Comparison of ENCODE assay signal across 9 cellular contexts in the genomic region with DNA sequence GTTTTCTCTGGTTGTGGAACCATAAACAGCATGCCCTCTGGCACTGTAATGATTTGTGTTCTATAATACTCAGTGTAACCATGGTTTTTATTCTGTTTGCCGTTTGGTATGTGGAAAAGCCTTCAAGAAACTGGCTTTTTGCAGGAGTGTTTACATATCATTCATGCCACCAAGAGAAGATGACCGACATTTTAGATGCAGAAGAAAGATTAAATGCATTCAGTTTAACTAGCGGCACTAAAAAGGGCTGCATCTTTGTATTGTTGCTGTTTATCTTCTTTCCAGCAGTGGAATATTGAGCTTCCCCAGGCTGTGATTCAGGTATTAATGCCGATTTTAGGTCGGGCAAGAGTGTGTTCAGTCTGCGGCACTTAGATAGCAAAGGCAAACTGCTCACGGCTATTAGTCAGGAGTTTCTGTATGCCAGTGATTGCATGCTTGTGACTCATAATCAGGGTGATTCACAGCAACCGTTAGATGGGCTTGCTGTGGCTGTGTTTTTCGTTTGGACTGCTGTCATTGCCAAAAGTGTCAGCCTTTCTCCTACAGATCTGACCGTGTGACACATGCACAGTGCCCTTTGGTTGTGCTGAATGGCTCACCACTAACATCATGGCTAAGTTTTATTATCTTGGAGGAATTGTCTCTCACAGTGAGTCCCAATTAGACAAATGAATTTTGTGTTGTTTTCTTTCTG.
A peak's percentile ranks its signal among the peaks of the same experiment; 100 is the strongest.
DNase-seq lines count a peak whose midpoint lies in the region; ATAC-seq and TF ChIP-seq lines count a peak whose summit lies in the region.
"Had no signal": no experiment of that assay in that cellular context is flagged by ENCODE, and none has a peak within 500 bp of the region (broad histone marks: within the 10 kb centered on the region; RNA-seq: fewer than 3 reads in every experiment).

No MANE protein-coding gene starts in this region.

- H3K4me1 Mint-ChIP-seq in stimulated activated naive B cell treated with anti-CD40 and anti-IgM and Interleukin-4, amounts not matched to agents 10 μg/mL and 1 μg/mL and 100 μg/mL, for 72 hours: no peaks in the 10 kb centered on the region
- H3K4me1 Mint-ChIP-seq: nephron had no signal

- in situ Hi-C loops in GM23248 (cut with MboI): no loop called here
- in situ Hi-C loops in transverse colon (cut with MboI; ENCODE audit: low pct_ligation_motif_present in 1 of 4, low pct_unique_long_range_greater_than_20kb in 1 of 4, low sequenced_read_pairs in 3 of 4): no loop called here

- no peaks in the 10 kb centered on the region for H3K27me3 Mint-ChIP-seq in stimulated activated naive B cell treated with anti-CD40 and anti-IgM and Interleukin-4, amounts not matched to agents 10 μg/mL and 1 μg/mL and 100 μg/mL, for 72 hours

- intact Hi-C loops in colonic mucosa (cut with DNase I): no loop called here
- intact Hi-C loops in transverse colon (cut with DNase I; ENCODE audit: low total_unique reads): no loop called here

- H3K36me3 Mint-ChIP-seq in stimulated activated naive B cell treated with anti-CD40 and anti-IgM and Interleukin-4, amounts not matched to agents 10 μg/mL and 1 μg/mL and 100 μg/mL, for 72 hours: no peaks in the 10 kb centered on the region

- H3K9me3 Mint-ChIP-seq in stimulated activated naive B cell treated with anti-CD40 and anti-IgM and Interleukin-4, amounts not matched to agents 10 μg/mL and 1 μg/mL and 100 μg/mL, for 72 hours: no peaks in the 10 kb centered on the region

- no peak for TF ChIP-seq POLR2A in transverse colon (IDR thresholded peaks at IDR 0.05)

- H3K4me3 ChIP-seq in GM23248: peak overlapping the region; percentile 62
- H3K4me3 ChIP-seq in RWPE2 (ENCODE audit: severe bottlenecking): no peak overlapping the region
- no peak overlapping the region for H3K4me3 ChIP-seq in colonic mucosa
- H3K4me3 ChIP-seq in mesodermal cell (ENCODE audit: extremely low read depth, insufficient read depth, low read length, poor library complexity, severe bottlenecking): no peak overlapping the region
- no peak overlapping the region for H3K4me3 ChIP-seq in transverse colon

- peak overlapping the region; percentile 72 for H3K27ac ChIP-seq in GM23248
- no peak overlapping the region for H3K27ac ChIP-seq in RWPE2 (ENCODE audit: poor library complexity, severe bottlenecking)
- H3K27ac ChIP-seq in colonic mucosa: no peak overlapping the region
- peak overlapping the region; percentile 86 for H3K27ac ChIP-seq in mesodermal cell (ENCODE audit: low read depth, low read length, severe bottlenecking)
- peak overlapping the region; percentile 32 to 42 (median 40) for H3K27ac ChIP-seq in transverse colon

- 8% methylated on average over 10 of the region's 10 CpGs for WGBS in GM23248 (ENCODE audit: low coverage in 1 of 2, low lambda C conversion rate in 2 of 2, missing lambda C conversion rate in 2 of 2), 2 experiments
- 53 to 73% methylated on average over 5 of the region's 10 CpGs for WGBS in mesodermal cell (ENCODE audit: insufficient coverage in 2 of 2), 2 experiments
- 65% methylated on average over 10 of the region's 10 CpGs; no CpG with 5 or more reads in 1 of the 2 donors for WGBS in transverse colon (ENCODE audit: low coverage in 1 of 2), 2 donors

- H2AFZ ChIP-seq in GM23248: peak overlapping the region; percentile 64

- H3K4me3 Mint-ChIP-seq in stimulated activated naive B cell treated with anti-CD40 and anti-IgM and Interleukin-4, amounts not matched to agents 10 μg/mL and 1 μg/mL and 100 μg/mL, for 72 hours: no peak overlapping the region
- H3K4me3 Mint-ChIP-seq: nephron had no signal

- TF ChIP-seq EP300 in transverse colon (IDR thresholded peaks at IDR 0.05; ENCODE audit: low read depth): no peak

- peaks cover 16% of the 10 kb centered on the region; the same call in 1 of the 2 replicates for H3F3A ChIP-seq in GM23248 (ENCODE audit: insufficient read depth)

- no peaks in the 10 kb centered on the region for H3K79me2 ChIP-seq in GM23248 (ENCODE audit: insufficient read depth)

- no peaks in the 10 kb centered on the region for H4K20me1 ChIP-seq in GM23248 (ENCODE audit: insufficient read depth)

- TF ChIP-seq CTCF in RWPE2 (IDR thresholded peaks at IDR 0.05; ENCODE audit: poor library complexity, severe bottlenecking): no peak
- TF ChIP-seq CTCF in colonic mucosa (IDR thresholded peaks at IDR 0.05): no peak
- TF ChIP-seq CTCF in transverse colon (IDR thresholded peaks at IDR 0.05): no peak

- peak; percentile 97 for DNase-seq in GM23248
- DNase-seq in RWPE2 (ENCODE audit: low spot score): peak; percentile 49
- peak; percentile 22 for DNase-seq in colonic mucosa
- DNase-seq in transverse colon: peak; percentile 13
- DNase-seq in stimulated activated naive B cell treated with anti-CD40 and anti-IgM and Interleukin-4, amounts not matched to agents 10 μg/mL and 1 μg/mL and 100 μg/mL, for 72 hours: no peak
- DNase-seq in NCI-H2196 (lab: John Stamatoyannopoulos, UW; ENCODE audit: unreplicated experiment): no peak

- H3K27me3 ChIP-seq in GM23248 (replicated peaks; ENCODE audit: insufficient read depth): no peaks in the 10 kb centered on the region
- no peaks in the 10 kb centered on the region for H3K27me3 ChIP-seq in RWPE2 (ENCODE audit: insufficient read depth, poor library complexity, severe bottlenecking)
- H3K27me3 ChIP-seq in colonic mucosa: no peaks in the 10 kb centered on the region
- no peaks in the 10 kb centered on the region for H3K27me3 ChIP-seq in transverse colon

- H3K4me2 ChIP-seq in GM23248 (ENCODE audit: unreplicated experiment): peak overlapping the region; percentile 74

- ATAC-seq in RWPE2 (ENCODE audit: low read depth) (peak; percentile 99), GM19395 (IDR thresholded peaks at IDR 0.05; ENCODE audit: unreplicated experiment) (no peak)
- no peak for ATAC-seq in stimulated activated naive B cell treated with anti-CD40 and anti-IgM and Interleukin-4, amounts not matched to agents 10 μg/mL and 1 μg/mL and 100 μg/mL, for 72 hours (replicated peaks)

- H3K4me1 ChIP-seq in GM23248 (ENCODE audit: insufficient read depth): peaks cover 14% of the 10 kb centered on the region
- peaks cover 4% of the 10 kb centered on the region for H3K4me1 ChIP-seq in RWPE2 (ENCODE audit: insufficient read depth, poor library complexity, severe bottlenecking)
- H3K4me1 ChIP-seq in colonic mucosa: no peaks in the 10 kb centered on the region
- H3K4me1 ChIP-seq in mesodermal cell (ENCODE audit: control insufficient read depth, insufficient read depth, low read length, poor library complexity, severe bottlenecking): peaks cover 11% of the 10 kb centered on the region
- peaks cover 0 to 9% (median 2%) of the 10 kb centered on the region in 4 donors for H3K4me1 ChIP-seq in transverse colon

- no peaks in the 10 kb centered on the region for H3K9me3 ChIP-seq in GM23248 (ENCODE audit: low read depth)
- no peaks in the 10 kb centered on the region for H3K9me3 ChIP-seq in RWPE2 (ENCODE audit: severe bottlenecking)
- no peaks in the 10 kb centered on the region for H3K9me3 ChIP-seq in colonic mucosa
- H3K9me3 ChIP-seq in mesodermal cell (ENCODE audit: control insufficient read depth, low read length): no peaks in the 10 kb centered on the region
- no peaks in the 10 kb centered on the region for H3K9me3 ChIP-seq in transverse colon

- no peaks in the 10 kb centered on the region for H3K36me3 ChIP-seq in GM23248 (ENCODE audit: low read depth)
- no peaks in the 10 kb centered on the region for H3K36me3 ChIP-seq in RWPE2 (ENCODE audit: low read depth)
- H3K36me3 ChIP-seq in colonic mucosa: no peaks in the 10 kb centered on the region
- H3K36me3 ChIP-seq in mesodermal cell (ENCODE audit: control insufficient read depth, insufficient read depth, low read length): no peaks in the 10 kb centered on the region
- no peaks in the 10 kb centered on the region for H3K36me3 ChIP-seq in transverse colon

- H3K9me2 ChIP-seq in GM23248 (ENCODE audit: insufficient read depth): no peaks in the 10 kb centered on the region

- H3K9ac ChIP-seq in GM23248 (peak overlapping the region; percentile 57), colonic mucosa (ENCODE audit: low read depth in 2 of 2, low read length in 2 of 2) (no peak overlapping the region)

- no peak overlapping the region for H3K27ac Mint-ChIP-seq in stimulated activated naive B cell treated with anti-CD40 and anti-IgM and Interleukin-4, amounts not matched to agents 10 μg/mL and 1 μg/mL and 100 μg/mL, for 72 hours
- H3K27ac Mint-ChIP-seq: nephron had no signal

Comparison
In these comparisons a context has a peak if more than half of its experiments do, and no peak if none do; other contexts are left out.
1. DNase-seq: peak in GM23248 (single experiment), RWPE2 (single experiment), colonic mucosa (single experiment) and transverse colon (single experiment); none in stimulated activated naive B cell treated with anti-CD40 and anti-IgM and Interleukin-4, amounts not matched to agents 10 μg/mL and 1 μg/mL and 100 μg/mL, for 72 hours (single experiment) and NCI-H2196 (single experiment).
2. H3K27ac ChIP-seq: peak in GM23248 (single experiment), mesodermal cell (single experiment) and transverse colon (4 of 4); none in RWPE2 (single experiment) and colonic mucosa (single experiment).